Comparison of ENCODE assay signal across 15 cellular contexts in the genomic region with DNA sequence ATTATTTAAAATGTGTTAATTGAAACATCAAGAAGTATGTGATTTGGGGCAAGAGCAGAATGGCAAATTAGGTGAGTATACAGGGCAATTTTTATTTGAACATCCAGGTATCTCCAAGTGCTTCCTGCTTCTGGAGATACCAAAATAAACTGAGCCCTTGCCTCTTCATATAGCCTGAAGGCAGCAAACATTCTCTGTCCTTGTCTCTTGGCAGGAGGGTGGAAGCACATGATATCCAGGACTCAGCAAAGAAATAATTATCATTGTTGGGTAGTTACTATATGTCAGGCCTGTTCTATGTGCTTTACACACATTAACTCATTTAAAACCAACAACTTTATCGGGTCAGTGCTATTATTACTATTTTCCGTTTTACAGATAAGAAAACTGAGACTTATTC. TPM values are rescaled to one million over a fixed set of nuclear protein-coding genes. Genes with fewer than 3 reads are reported as not detected.
"Had no signal": no experiment of that assay in that cellular context is flagged by ENCODE, and none has a peak within 500 bp of the region (broad histone marks: within the 10 kb centered on the region; RNA-seq: fewer than 3 reads in every experiment).

No MANE protein-coding gene starts in this region.

- ATAC-seq: naive thymus-derived CD8-positive, alpha-beta T cell had no signal

- H3K4me1 Mint-ChIP-seq: activated CD4-positive, alpha-beta T cell treated with anti-CD3 and anti-CD28 coated beads, Interleukin-2, amount 10 ng/mL, durations not matched to agents 7 days and 5 days; activated naive CD8-positive, alpha-beta T cell treated with anti-CD3 and anti-CD28 coated beads, Interleukin-2, amount 10 ng/mL, durations not matched to agents 7 days and 5 days; memory B cell; naive thymus-derived CD8-positive, alpha-beta T cell had no signal

- DNase-seq: activated CD4-positive, alpha-beta T cell treated with anti-CD3 and anti-CD28 coated beads, Interleukin-2, amount 10 ng/mL, durations not matched to agents 7 days and 5 days; activated CD4-positive, CD25-positive, alpha-beta regulatory T cell; activated CD8-positive, alpha-beta memory T cell treated with anti-CD3 and anti-CD28 coated beads for 24 hours; activated naive CD8-positive, alpha-beta T cell treated with anti-CD3 and anti-CD28 coated beads, Interleukin-2, amount 10 ng/mL, durations not matched to agents 7 days and 5 days; aorta; cerebellar nuclear complex; effector memory CD4-positive, alpha-beta T cell; naive thymus-derived CD8-positive, alpha-beta T cell; posterior cingulate gyrus; retina; stimulated activated CD4-positive, alpha-beta T cell treated with anti-CD3 and anti-CD28 coated beads, Interleukin-4, amount 100 ng/mL, for 1 hour; stimulated activated naive CD4-positive, alpha-beta T cell; uterus had no signal

- H3K36me3 Mint-ChIP-seq: activated naive CD8-positive, alpha-beta T cell treated with anti-CD3 and anti-CD28 coated beads, Interleukin-2, amount 10 ng/mL, durations not matched to agents 7 days and 5 days; memory B cell; naive thymus-derived CD8-positive, alpha-beta T cell had no signal

- H3K9me3 ChIP-seq: tibial nerve, uterus had no signal

- H3K9me3 Mint-ChIP-seq: activated CD4-positive, alpha-beta T cell treated with anti-CD3 and anti-CD28 coated beads, Interleukin-2, amount 10 ng/mL, durations not matched to agents 7 days and 5 days; activated naive CD8-positive, alpha-beta T cell treated with anti-CD3 and anti-CD28 coated beads, Interleukin-2, amount 10 ng/mL, durations not matched to agents 7 days and 5 days had no signal

- H3K27me3 Mint-ChIP-seq: activated CD4-positive, alpha-beta T cell treated with anti-CD3 and anti-CD28 coated beads, Interleukin-2, amount 10 ng/mL, durations not matched to agents 7 days and 5 days; activated naive CD8-positive, alpha-beta T cell treated with anti-CD3 and anti-CD28 coated beads, Interleukin-2, amount 10 ng/mL, durations not matched to agents 7 days and 5 days; memory B cell; naive thymus-derived CD8-positive, alpha-beta T cell had no signal

- H3K27ac ChIP-seq: tibial nerve, uterus had no signal

- H3K36me3 ChIP-seq: tibial nerve, uterus had no signal

- H3K4me3 Mint-ChIP-seq: activated CD4-positive, alpha-beta T cell treated with anti-CD3 and anti-CD28 coated beads, Interleukin-2, amount 10 ng/mL, durations not matched to agents 7 days and 5 days; activated naive CD8-positive, alpha-beta T cell treated with anti-CD3 and anti-CD28 coated beads, Interleukin-2, amount 10 ng/mL, durations not matched to agents 7 days and 5 days; memory B cell; naive thymus-derived CD8-positive, alpha-beta T cell had no signal

- H3K27me3 ChIP-seq: tibial nerve, uterus had no signal

- H3K4me3 ChIP-seq: tibial nerve, uterus had no signal

- H3K27ac Mint-ChIP-seq: activated CD4-positive, alpha-beta T cell treated with anti-CD3 and anti-CD28 coated beads, Interleukin-2, amount 10 ng/mL, durations not matched to agents 7 days and 5 days; activated naive CD8-positive, alpha-beta T cell treated with anti-CD3 and anti-CD28 coated beads, Interleukin-2, amount 10 ng/mL, durations not matched to agents 7 days and 5 days; memory B cell; naive thymus-derived CD8-positive, alpha-beta T cell had no signal

- H3K4me1 ChIP-seq: tibial nerve, uterus had no signal

RNA-seq across cellular contexts. Expression of a gene that starts 12.5 kb away (rescaled TPM):
- total RNA-seq: activated CD4-positive, alpha-beta T cell treated with anti-CD3 and anti-CD28 coated beads, Interleukin-2, amount 10 ng/mL, durations not matched to agents 7 days and 5 days; activated naive CD8-positive, alpha-beta T cell treated with anti-CD3 and anti-CD28 coated beads, Interleukin-2, amount 10 ng/mL, durations not matched to agents 7 days and 5 days; naive thymus-derived CD8-positive, alpha-beta T cell had no signal
- polyA plus RNA-seq: naive thymus-derived CD8-positive, alpha-beta T cell had no signal
